Comparison of ENCODE assay signal across 9 cellular contexts in the genomic region with DNA sequence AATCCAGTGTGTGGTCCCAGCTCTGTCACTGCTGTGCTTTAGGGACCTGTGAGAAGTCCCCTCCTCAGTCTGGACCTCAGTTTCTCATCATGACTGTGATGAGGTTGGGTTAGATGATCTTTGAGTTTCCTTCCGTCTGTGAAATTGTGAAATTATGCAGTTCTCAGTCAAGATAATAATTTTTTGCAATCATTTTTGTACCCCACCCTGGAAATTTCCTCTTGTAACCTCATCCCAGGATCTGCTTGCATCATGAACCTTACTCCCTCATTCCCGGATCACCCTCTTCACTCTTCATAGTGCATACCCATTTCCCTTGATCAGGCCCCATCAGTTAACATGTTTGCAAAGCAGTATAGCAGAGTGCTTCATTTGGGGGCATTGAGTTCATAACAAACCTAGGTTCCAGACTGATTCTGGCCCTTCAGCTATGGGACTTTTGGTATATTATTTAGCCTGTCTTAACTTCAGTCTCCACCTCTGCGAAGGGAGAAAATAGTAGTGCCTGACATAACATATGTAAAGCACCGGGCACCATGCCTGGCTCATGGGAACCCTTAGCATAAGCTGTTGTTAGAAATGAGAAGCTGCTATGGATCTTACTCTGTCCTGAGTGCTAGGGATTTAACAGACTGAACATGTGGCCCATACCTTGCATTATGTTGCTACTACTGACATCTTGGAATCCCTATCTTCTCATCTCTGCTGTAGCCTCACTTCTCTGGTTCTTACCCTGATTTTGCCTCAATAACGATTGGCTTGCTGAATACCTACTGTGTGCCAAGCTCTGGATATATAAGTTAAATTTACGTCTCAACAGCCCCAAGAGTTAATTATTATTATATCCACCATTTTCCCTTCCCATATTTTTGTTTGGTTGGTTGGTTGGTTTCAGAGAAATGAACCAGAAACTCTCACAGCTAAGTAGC. TPM values are rescaled to one million over a fixed set of nuclear protein-coding genes. Genes with fewer than 3 reads are reported as not detected.
A peak's percentile ranks its signal among the peaks of the same experiment; 100 is the strongest.
DNase-seq lines count a peak whose midpoint lies in the region; ATAC-seq and TF ChIP-seq lines count a peak whose summit lies in the region.
"Had no signal": no experiment of that assay in that cellular context is flagged by ENCODE, and none has a peak within 500 bp of the region (broad histone marks: within the 10 kb centered on the region; RNA-seq: fewer than 3 reads in every experiment).

No MANE protein-coding gene starts in this region.

- H3K27ac Mint-ChIP-seq in CD14-positive monocyte: peak overlapping the region; percentile 95 to 99 (median 98)
- H3K27ac Mint-ChIP-seq in neural crest cell (ENCODE audit: unreplicated experiment): peak overlapping the region; percentile 7

- H3K27ac ChIP-seq in coronary artery: peak overlapping the region; percentile 84 to 98

- H3K27me3 Mint-ChIP-seq in CD14-positive monocyte (ENCODE audit: low read depth in 3 of 3) (peaks cover 0 to 2% (median 1%) of the 10 kb centered on the region in 3 donors), neural crest cell (ENCODE audit: low read depth) (no peaks in the 10 kb centered on the region)

- H3K4me3 ChIP-seq in NB4 (ENCODE audit: low read depth, low read length): peak overlapping the region; percentile 81
- H3K4me3 ChIP-seq in coronary artery: peak overlapping the region; percentile 95

- DNase-seq in CD14-positive monocyte (ENCODE audit: low spot score): no peak
- DNase-seq in NB4 (ENCODE audit: low read depth): no peak
- no peak for DNase-seq in coronary artery (ENCODE audit: low spot score)
- DNase-seq in neural crest cell (ENCODE audit: low read depth, low spot score): no peak
- no peak for DNase-seq in GM10248 (ENCODE audit: extremely low spot score)
- DNase-seq in NCI-H1694 (lab: John Stamatoyannopoulos, UW): no peak

- intact Hi-C loops in CD14-positive monocyte (cut with micrococcal nuclease): no loop called here

- POLR2A ChIA-PET in GM10248 (lab: Yijun Ruan, JAX): no interaction called here

- TF ChIP-seq CTCF in CD14-positive monocyte (IDR thresholded peaks at IDR 0.05): no peak
- no peak for TF ChIP-seq CTCF in NB4 (IDR thresholded peaks at IDR 0.05; ENCODE audit: low read depth, low read length)
- no peak for TF ChIP-seq CTCF in coronary artery (IDR thresholded peaks at IDR 0.05)
- no peak for TF ChIP-seq CTCF in neural crest cell (conservative IDR thresholded peaks at IDR 0.05)
- TF ChIP-seq CTCF in GM10248 (IDR thresholded peaks at IDR 0.05; ENCODE audit: control extremely low read depth, extremely low read depth, low read depth, missing control alignments): no peak

- H3K9me3 Mint-ChIP-seq in CD14-positive monocyte (no peaks in the 10 kb centered on the region), neural crest cell (no peaks in the 10 kb centered on the region)

- ATAC-seq in HG02610 (IDR thresholded peaks at IDR 0.05; ENCODE audit: unreplicated experiment) (no peak), GM21360 (IDR thresholded peaks at IDR 0.05; ENCODE audit: unreplicated experiment) (no peak)

- H3K4me1 Mint-ChIP-seq in CD14-positive monocyte (peaks cover 49% of the 10 kb centered on the region), neural crest cell (peaks cover 38% of the 10 kb centered on the region)

- TF ChIP-seq POLR2A in NB4 (IDR thresholded peaks at IDR 0.05; ENCODE audit: extremely low read depth, insufficient read length): no peak

- CTCF ChIA-PET in GM10248 (lab: Yijun Ruan, JAX): interaction anchor here (1.0 to 7.3 kb wide), 2 partner anchors 8 to 19 kb away, joined by 3 to 63 read pairs; no protein-coding TSS in a partner anchor

- peak overlapping the region; percentile 81 to 87 for H3K4me3 Mint-ChIP-seq in CD14-positive monocyte
- H3K4me3 Mint-ChIP-seq in neural crest cell: peak overlapping the region; percentile 99

- H3K36me3 Mint-ChIP-seq in CD14-positive monocyte (peaks cover 0 to 8% of the 10 kb centered on the region in 2 donors), neural crest cell (ENCODE audit: low read depth) (no peaks in the 10 kb centered on the region)

RNA-seq across cellular contexts. Expression of gene ZNF76, which starts 1.4 kb away (rescaled TPM):
- polyA plus RNA-seq in CD14-positive monocyte: 1 to 10 TPM; 6.8 to 9.6 TPM
- 45.0 and 47.6 TPM in 2 replicates for total RNA-seq in neural crest cell

RNA-seq across cellular contexts. Expression of gene DEF6, which starts 36.7 kb away (rescaled TPM):
- polyA plus RNA-seq in CD14-positive monocyte: 10 to 100 TPM; 41.2 to 59.3 TPM
- 1.8 and 1.9 TPM in 2 replicates for total RNA-seq in neural crest cell

RNA-seq across cellular contexts. Expression of gene SCUBE3, which starts 47.1 kb away (rescaled TPM):
- polyA plus RNA-seq in CD14-positive monocyte: not detected
- 22.2 and 22.5 TPM in 2 replicates for total RNA-seq in neural crest cell
- total RNA-seq: mononuclear cell had no signal
